Comparison of ENCODE assay signal across 12 cellular contexts in genomic region chr2:133953524-133953923, GRCh38.
A peak's percentile ranks its signal among the peaks of the same experiment; 100 is the strongest.
DNase-seq lines count a peak whose midpoint lies in the region; ATAC-seq and TF ChIP-seq lines count a peak whose summit lies in the region.
"Had no signal": no experiment of that assay in that cellular context is flagged by ENCODE, and none has a peak within 500 bp of the region (broad histone marks: within the 10 kb centered on the region; RNA-seq: fewer than 3 reads in every experiment).

No MANE protein-coding gene starts in this region.

- in situ Hi-C loops in GM13976 (cut with MboI; ENCODE audit: low sequenced_read_pairs, unreplicated experiment): no loop called here

- peak; percentile 8 for DNase-seq in globus pallidus (ENCODE audit: low spot score)
- no peak for DNase-seq in middle frontal gyrus (ENCODE audit: extremely low spot score, low spot score)
- DNase-seq in NCI-H446 (lab: John Stamatoyannopoulos, UW): no peak
- DNase-seq in GM13976 (ENCODE audit: low spot score): no peak
- DNase-seq in activated naive CD4-positive, alpha-beta T cell (lab: John Stamatoyannopoulos, UW): no peak
- DNase-seq: activated CD8-positive, alpha-beta memory T cell treated with anti-CD3 and anti-CD28 coated beads, Interleukin-2, amount 10 ng/mL, durations not matched to agents 7 days and 5 days; naive thymus-derived CD8-positive, alpha-beta T cell; small intestine had no signal

- no peak for TF ChIP-seq CTCF in GM13976 (IDR thresholded peaks at IDR 0.05; ENCODE audit: borderline replicate concordance, control extremely low read depth, extremely low read depth, insufficient read depth, missing control alignments)

- ATAC-seq in GM18909 (IDR thresholded peaks at IDR 0.05; ENCODE audit: poor library complexity, unreplicated experiment) (peak; percentile 79), GM21825 (IDR thresholded peaks at IDR 0.05; ENCODE audit: unreplicated experiment) (peak; percentile 78), HG03432 (IDR thresholded peaks at IDR 0.05; ENCODE audit: unreplicated experiment) (peak; percentile 79)
- ATAC-seq: activated CD8-positive, alpha-beta memory T cell treated with anti-CD3 and anti-CD28 coated beads, Interleukin-2, amount 10 ng/mL, durations not matched to agents 7 days and 5 days; K562; naive thymus-derived CD8-positive, alpha-beta T cell had no signal
